In genomic region chr15:38690737-38691332, GRCh38 we compare ENCODE assay signal across 8 cellular contexts.
DNase-seq lines count a peak whose midpoint lies in the region; ATAC-seq and TF ChIP-seq lines count a peak whose summit lies in the region.

No MANE protein-coding gene starts in this region.

- H3K4me3 ChIP-seq in PC-3 (ENCODE audit: low read length), result no peak overlapping the region
- H3K4me3 ChIP-seq in neural cell (ENCODE audit: low read length), result no peak overlapping the region

- H3K27me3 Mint-ChIP-seq in activated T-cell treated with anti-CD3 and anti-CD28 coated beads, Interleukin-2, amount 50 U/mL, for 24 hours, result no peaks in the 10 kb centered on the region

- peaks cover 82% of the 10 kb centered on the region for H3K4me1 Mint-ChIP-seq in activated T-cell treated with anti-CD3 and anti-CD28 coated beads, Interleukin-2, amount 50 U/mL, for 24 hours (ENCODE audit: low read depth)

- peak overlapping the region; percentile 80 for H3K27ac Mint-ChIP-seq in activated T-cell treated with anti-CD3 and anti-CD28 coated beads, Interleukin-2, amount 50 U/mL, for 24 hours

- H3K9me2 ChIP-seq in PC-3 (replicated peaks; ENCODE audit: low read length) (no peaks in the 10 kb centered on the region), neural cell (ENCODE audit: insufficient read depth, low read length) (no peaks in the 10 kb centered on the region)

- intact Hi-C loops in PC-3 (cut with micrococcal nuclease), result no loop called here

- H3K36me3 Mint-ChIP-seq in activated T-cell treated with anti-CD3 and anti-CD28 coated beads, Interleukin-2, amount 50 U/mL, for 24 hours (ENCODE audit: low read depth), result no peaks in the 10 kb centered on the region

- no peaks in the 10 kb centered on the region for H3K79me2 ChIP-seq in PC-3 (ENCODE audit: low read length)
- H3K79me2 ChIP-seq in neural cell (replicated peaks; ENCODE audit: insufficient read depth, low read length), result no peaks in the 10 kb centered on the region

- BruUV-seq in PC-3 (replicated peaks; lab: Mats Ljungman, UMichigan), result no TSS peak

- H3K9me3 ChIP-seq in PC-3 (ENCODE audit: low read length), result no peaks in the 10 kb centered on the region
- no peaks in the 10 kb centered on the region for H3K9me3 ChIP-seq in neural cell (ENCODE audit: low read length)

- TF ChIP-seq CTCF in PC-3 (conservative IDR thresholded peaks at IDR 0.05; ENCODE audit: low read depth, low read length) (peak; percentile 88), neural cell (IDR thresholded peaks at IDR 0.05; ENCODE audit: poor library complexity, severe bottlenecking) (peak; percentile 90)

- H3K9ac ChIP-seq in PC-3 (ENCODE audit: low read length) (no peak overlapping the region), neural cell (ENCODE audit: low read length) (no peak overlapping the region)

- no peaks in the 10 kb centered on the region for H3K36me3 ChIP-seq in PC-3 (ENCODE audit: low read depth, low read length)
- no peaks in the 10 kb centered on the region for H3K36me3 ChIP-seq in neural cell (ENCODE audit: insufficient read depth, low read length)

- ATAC-seq in HG03460 (IDR thresholded peaks at IDR 0.05; ENCODE audit: unreplicated experiment), result peak; percentile 56
- ATAC-seq in PC-3, result peak; percentile 73

- H3F3A ChIP-seq in PC-3 (ENCODE audit: low read length, unreplicated experiment) (no peaks in the 10 kb centered on the region), neural cell (ENCODE audit: insufficient read depth, low read length, poor library complexity, severe bottlenecking) (no peaks in the 10 kb centered on the region)

- no peak overlapping the region for H3K4me3 Mint-ChIP-seq in activated T-cell treated with anti-CD3 and anti-CD28 coated beads, Interleukin-2, amount 50 U/mL, for 24 hours

- POLR2A ChIA-PET in PC-3 (lab: Charles Lee; ENCODE audit: unreplicated experiment), result interaction anchor here (0.6 kb wide), 1 partner anchor 270 kb away, joined by 5 read pairs; no protein-coding TSS in a partner anchor

- CTCF ChIA-PET in PC-3 (lab: Charles Lee), result interaction anchor here (0.6 to 1.8 kb wide), 4 partner anchors 9 to 250 kb away, joined by 3 to 11 read pairs (median 8); partner anchors contain the start of gene RASGRP1

- no peak overlapping the region for H3K27ac ChIP-seq in PC-3 (ENCODE audit: low read length)
- H3K27ac ChIP-seq in neural cell (ENCODE audit: low read length), result no peak overlapping the region

- H3K9me3 Mint-ChIP-seq in activated T-cell treated with anti-CD3 and anti-CD28 coated beads, Interleukin-2, amount 50 U/mL, for 24 hours, result no peaks in the 10 kb centered on the region

- no peak overlapping the region for H3K4me2 ChIP-seq in PC-3 (ENCODE audit: low read length)
- H3K4me2 ChIP-seq in neural cell (ENCODE audit: low read length), result no peak overlapping the region

- H3K4me1 ChIP-seq in PC-3 (ENCODE audit: insufficient read depth, low read length), result peaks cover 6% of the 10 kb centered on the region

- no peak for TF ChIP-seq EP300 in neural cell (conservative IDR thresholded peaks at IDR 0.05; ENCODE audit: poor library complexity, severe bottlenecking)

- no peaks in the 10 kb centered on the region for H3K27me3 ChIP-seq in PC-3 (ENCODE audit: low read length)
- H3K27me3 ChIP-seq in neural cell (ENCODE audit: insufficient read depth, low read depth, low read length), result no peaks in the 10 kb centered on the region

- no peaks in the 10 kb centered on the region for H4K20me1 ChIP-seq in PC-3 (ENCODE audit: low read length)
- no peaks in the 10 kb centered on the region for H4K20me1 ChIP-seq in neural cell (ENCODE audit: insufficient read depth)

- H2AFZ ChIP-seq in PC-3 (ENCODE audit: low read length) (no peak overlapping the region), neural cell (ENCODE audit: low read depth, low read length) (no peak overlapping the region)

- DNase-seq in NK-92 treated with Interleukin-12 subunit alpha and Interleukin-12 subunit beta, amount 100 ng/mL, for 24 hours (lab: John Stamatoyannopoulos, UW), result peak; percentile 57
- DNase-seq in NK-92 (lab: John Stamatoyannopoulos, UW; ENCODE audit: unreplicated experiment), result no peak
- peak; percentile 84 for DNase-seq in PC-3
- peak; percentile 76 for DNase-seq in activated T-cell treated with anti-CD3 and anti-CD28 coated beads, Interleukin-2, amount 50 U/mL, for 24 hours
- peak; percentile 45 for DNase-seq in fibroblast of gingiva (ENCODE audit: low read depth)
- DNase-seq in superior temporal gyrus (ENCODE audit: extremely low spot score), result peak; percentile 93

- peak; percentile 80 for TF ChIP-seq RAD21 in neural cell (conservative IDR thresholded peaks at IDR 0.05)

TF ChIP-seq in neural cell, 6 proteins besides CTCF, POLR2A, EP300 and RAD21:
- TF ChIP-seq TAF1 (IDR thresholded peaks at IDR 0.05; ENCODE audit: low read depth), result no peak
- TF ChIP-seq SMC3 (conservative IDR thresholded peaks at IDR 0.05; ENCODE audit: poor library complexity), result peak; percentile 86
